In genomic region chr12:2514038-2514340, GRCh38 we compare ENCODE assay signal across 24 cellular contexts.
DNase-seq lines count a peak whose midpoint lies in the region; ATAC-seq and TF ChIP-seq lines count a peak whose summit lies in the region.
"Had no signal": no experiment of that assay in that cellular context is flagged by ENCODE, and none has a peak within 500 bp of the region (broad histone marks: within the 10 kb centered on the region; RNA-seq: fewer than 3 reads in every experiment).

No MANE protein-coding gene starts in this region.

- H3K4me1 ChIP-seq in thyroid gland, result peaks cover 31 to 32% of the 10 kb centered on the region in 2 donors
- H3K4me1 ChIP-seq: BE2C, BLaER1 had no signal

- peak overlapping the region; percentile 55 for H3K27ac Mint-ChIP-seq in activated T-helper 1 cell treated with anti-CD3 and anti-CD28 coated beads, Interleukin-12 subunit alpha, Interleukin-12 subunit beta, Interleukin-2, Interleukin-4 antibody, amounts not matched to agents 30 ng/mL and 10 ng/mL and 1 ng/mL, durations not matched to agents 14 hours and 24 hours and 36 hours
- H3K27ac Mint-ChIP-seq in nephron (peak overlapping the region; percentile 28 to 91 (median 39)), WTC11 (no peak overlapping the region)
- H3K27ac Mint-ChIP-seq: CD14-positive monocyte; CD4-positive, alpha-beta memory T cell; CD4-positive, CD25-positive, alpha-beta regulatory T cell; CD8-positive, alpha-beta memory T cell had no signal

- no peak overlapping the region for H3K4me3 Mint-ChIP-seq in activated T-helper 1 cell treated with anti-CD3 and anti-CD28 coated beads, Interleukin-12 subunit alpha, Interleukin-12 subunit beta, Interleukin-2, Interleukin-4 antibody, amounts not matched to agents 30 ng/mL and 10 ng/mL and 1 ng/mL, durations not matched to agents 14 hours and 24 hours and 36 hours
- no peak overlapping the region for H3K4me3 Mint-ChIP-seq in nephron
- H3K4me3 Mint-ChIP-seq in WTC11, result no peak overlapping the region
- H3K4me3 Mint-ChIP-seq: CD14-positive monocyte; CD4-positive, alpha-beta memory T cell; CD4-positive, CD25-positive, alpha-beta regulatory T cell; CD8-positive, alpha-beta memory T cell had no signal

- H3K4me1 Mint-ChIP-seq in activated T-helper 1 cell treated with anti-CD3 and anti-CD28 coated beads, Interleukin-12 subunit alpha, Interleukin-12 subunit beta, Interleukin-2, Interleukin-4 antibody, amounts not matched to agents 30 ng/mL and 10 ng/mL and 1 ng/mL, durations not matched to agents 14 hours and 24 hours and 36 hours (ENCODE audit: low read depth), result no peaks in the 10 kb centered on the region
- peaks cover 11% of the 10 kb centered on the region for H3K4me1 Mint-ChIP-seq in nephron
- peaks cover 12% of the 10 kb centered on the region for H3K4me1 Mint-ChIP-seq in WTC11
- H3K4me1 Mint-ChIP-seq: CD14-positive monocyte; CD4-positive, alpha-beta memory T cell; CD4-positive, CD25-positive, alpha-beta regulatory T cell; CD8-positive, alpha-beta memory T cell had no signal

- intact Hi-C loops in activated T-helper 1 cell treated with anti-CD3 and anti-CD28 coated beads, Interleukin-12 subunit alpha, Interleukin-12 subunit beta, Interleukin-2, Interleukin-4 antibody, amounts not matched to agents 30 ng/mL and 10 ng/mL and 1 ng/mL, durations not matched to agents 14 hours and 24 hours and 36 hours (cut with micrococcal nuclease), result no loop called here
- intact Hi-C loops in thyroid gland (cut with DNase I), result no loop called here
- intact Hi-C loops in left cardiac atrium (cut with DNase I), result no loop called here

- CTCF ChIA-PET in WTC11 (lab: Charles Lee), result interaction anchor here (0.6 kb wide), 1 partner anchor 69 kb away, joined by 3 read pairs; no protein-coding TSS in a partner anchor

- no peaks in the 10 kb centered on the region for H3K9me3 ChIP-seq in thyroid gland
- H3K9me3 ChIP-seq: BE2C, BLaER1 had no signal

- H3K36me3 ChIP-seq in thyroid gland, result no peaks in the 10 kb centered on the region
- H3K36me3 ChIP-seq: BE2C, BLaER1 had no signal

- H3K27ac ChIP-seq in thyroid gland, result peak overlapping the region; percentile 88 to 97 (median 96)
- H3K27ac ChIP-seq: BLaER1 had no signal

- POLR2A ChIA-PET in WTC11 (lab: Charles Lee), result no interaction called here

- H3K27me3 Mint-ChIP-seq in activated T-helper 1 cell treated with anti-CD3 and anti-CD28 coated beads, Interleukin-12 subunit alpha, Interleukin-12 subunit beta, Interleukin-2, Interleukin-4 antibody, amounts not matched to agents 30 ng/mL and 10 ng/mL and 1 ng/mL, durations not matched to agents 14 hours and 24 hours and 36 hours (ENCODE audit: insufficient read depth), result no peaks in the 10 kb centered on the region
- H3K27me3 Mint-ChIP-seq in nephron (ENCODE audit: low read depth) (peaks cover 10% of the 10 kb centered on the region), WTC11 (ENCODE audit: low read depth) (no peaks in the 10 kb centered on the region; the same call in 1 of the 2 replicates)
- H3K27me3 Mint-ChIP-seq: CD4-positive, CD25-positive, alpha-beta regulatory T cell had no signal

- ATAC-seq in left cardiac atrium (no peak), WTC11 (no peak)

- no peak overlapping the region for H3K4me3 ChIP-seq in thyroid gland (replicated peaks in 1 of 3)
- H3K4me3 ChIP-seq: BLaER1 had no signal

- no peaks in the 10 kb centered on the region for H3K36me3 Mint-ChIP-seq in activated T-helper 1 cell treated with anti-CD3 and anti-CD28 coated beads, Interleukin-12 subunit alpha, Interleukin-12 subunit beta, Interleukin-2, Interleukin-4 antibody, amounts not matched to agents 30 ng/mL and 10 ng/mL and 1 ng/mL, durations not matched to agents 14 hours and 24 hours and 36 hours (ENCODE audit: low read depth)
- H3K36me3 Mint-ChIP-seq in nephron (ENCODE audit: low read depth) (no peaks in the 10 kb centered on the region), WTC11 (no peaks in the 10 kb centered on the region)
- H3K36me3 Mint-ChIP-seq: CD14-positive monocyte; CD4-positive, alpha-beta memory T cell; CD4-positive, CD25-positive, alpha-beta regulatory T cell; CD8-positive, alpha-beta memory T cell had no signal

- TF ChIP-seq POLR2A in thyroid gland (IDR thresholded peaks at IDR 0.05), result no peak

- DNase-seq in NCI-H128 (lab: John Stamatoyannopoulos, UW; ENCODE audit: unreplicated experiment) (peak; percentile 53), thyroid gland (peak; percentile 59 to 67), left cardiac atrium (no peak), GF-D8 (lab: John Stamatoyannopoulos, UW) (no peak), WTC11 (ENCODE audit: low spot score) (no peak)
- DNase-seq in activated T-helper 1 cell treated with anti-CD3 and anti-CD28 coated beads, Interleukin-12 subunit alpha, Interleukin-12 subunit beta, Interleukin-2, Interleukin-4 antibody, amounts not matched to agents 30 ng/mL and 10 ng/mL and 1 ng/mL, durations not matched to agents 14 hours and 24 hours and 36 hours (ENCODE audit: low spot score), result no peak
- DNase-seq: 8988T; ACHN; BE2C; C1 segment of cervical spinal cord; CD4-positive, alpha-beta memory T cell; CD4-positive, CD25-positive, alpha-beta regulatory T cell; CD8-positive, alpha-beta memory T cell; COR-L47; DMS 273 treated with DMSO at 0.1 percent for 48 hours; DMS153; DMS53; DMS79; DND-41; EL; GDM1 had no signal

- 41 to 46% methylated on average over 5 of the region's 5 CpGs for WGBS in thyroid gland, 2 donors

- no peaks in the 10 kb centered on the region for H3K9me3 Mint-ChIP-seq in activated T-helper 1 cell treated with anti-CD3 and anti-CD28 coated beads, Interleukin-12 subunit alpha, Interleukin-12 subunit beta, Interleukin-2, Interleukin-4 antibody, amounts not matched to agents 30 ng/mL and 10 ng/mL and 1 ng/mL, durations not matched to agents 14 hours and 24 hours and 36 hours
- H3K9me3 Mint-ChIP-seq in nephron (no peaks in the 10 kb centered on the region), WTC11 (no peaks in the 10 kb centered on the region)
- H3K9me3 Mint-ChIP-seq: CD14-positive monocyte had no signal

- H3K27me3 ChIP-seq in thyroid gland, result no peaks in the 10 kb centered on the region
- H3K27me3 ChIP-seq: BLaER1 had no signal

- TF ChIP-seq CTCF in nephron (IDR thresholded peaks at IDR 0.05; ENCODE audit: unreplicated experiment in 3 of 3), result no peak
- no peak for TF ChIP-seq CTCF in thyroid gland (IDR thresholded peaks at IDR 0.05)
- no peak for TF ChIP-seq CTCF in WTC11 (IDR thresholded peaks at IDR 0.05)

TF ChIP-seq in WTC11, 78 proteins besides CTCF, POLR2A, EP300 and RAD21 (continues in another document):
- TF ChIP-seq SMAD4 (CRISPR knock-in tag; IDR thresholded peaks at IDR 0.05) (no peak), FOXP1 (CRISPR knock-in tag; IDR thresholded peaks at IDR 0.05; ENCODE audit: borderline replicate concordance) (no peak), ARID4B (CRISPR knock-in tag; IDR thresholded peaks at IDR 0.05; ENCODE audit: borderline replicate concordance) (no peak), CREB1 (CRISPR knock-in tag; IDR thresholded peaks at IDR 0.05) (no peak), RORB (CRISPR knock-in tag; IDR thresholded peaks at IDR 0.05) (no peak), SMAD3 (CRISPR knock-in tag; IDR thresholded peaks at IDR 0.05; ENCODE audit: borderline replicate concordance) (no peak), CBFB (CRISPR knock-in tag; IDR thresholded peaks at IDR 0.05; ENCODE audit: low read depth) (no peak), PRRX2 (CRISPR knock-in tag; IDR thresholded peaks at IDR 0.05) (no peak)

Comparison
In these comparisons a context has a peak if more than half of its experiments do, and no peak if none do; other contexts are left out.
1. DNase-seq: peak in NCI-H128 (single experiment) and thyroid gland (2 of 2); none in activated T-helper 1 cell treated with anti-CD3 and anti-CD28 coated beads, Interleukin-12 subunit alpha, Interleukin-12 subunit beta, Interleukin-2, Interleukin-4 antibody, amounts not matched to agents 30 ng/mL and 10 ng/mL and 1 ng/mL, durations not matched to agents 14 hours and 24 hours and 36 hours (single experiment), left cardiac atrium (single experiment), GF-D8 (single experiment) and WTC11 (single experiment).